Comparison of ENCODE assay signal across 19 cellular contexts in the genomic region with DNA sequence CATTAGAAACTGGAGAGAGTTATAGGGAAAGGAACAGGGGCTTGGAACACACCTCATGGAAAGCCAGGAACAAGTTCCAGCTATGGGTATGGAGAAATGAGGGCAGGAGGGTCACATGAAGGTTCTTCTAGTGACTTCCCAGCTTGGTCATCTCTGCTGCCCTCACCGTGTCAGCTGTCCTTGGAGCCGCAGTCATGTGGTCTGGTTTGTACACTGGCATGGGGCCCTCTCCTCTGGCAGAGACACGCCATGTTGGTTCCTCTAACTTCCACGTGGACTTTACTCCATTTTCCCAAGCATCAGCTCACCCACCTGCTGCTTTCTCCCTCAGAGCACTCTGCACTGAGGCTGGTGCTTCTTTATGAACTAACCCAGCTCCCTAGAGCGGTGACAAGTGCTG. TPM values are rescaled to one million over a fixed set of nuclear protein-coding genes. Genes with fewer than 3 reads are reported as not detected.
"Had no signal": no experiment of that assay in that cellular context is flagged by ENCODE, and none has a peak within 500 bp of the region (broad histone marks: within the 10 kb centered on the region; RNA-seq: fewer than 3 reads in every experiment).

No MANE protein-coding gene starts in this region.

- H3K4me3 ChIP-seq: esophagus squamous epithelium, right atrium auricular region, smooth muscle cell, upper lobe of left lung, uterus had no signal

- H3K4me3 Mint-ChIP-seq: dendritic cell treated with granulocyte-macrophage colony-stimulating factor and Interleukin-4, amounts not matched to agents 40 ng/mL and 50 ng/mL, for 4 days; naive B cell; nephron had no signal

- H3K27me3 ChIP-seq: esophagus squamous epithelium, right atrium auricular region, upper lobe of left lung, uterus had no signal

- H3K27ac Mint-ChIP-seq: dendritic cell treated with granulocyte-macrophage colony-stimulating factor and Interleukin-4, amounts not matched to agents 40 ng/mL and 50 ng/mL, for 4 days; nephron had no signal

- H3K9me3 Mint-ChIP-seq: dendritic cell treated with granulocyte-macrophage colony-stimulating factor and Interleukin-4, amounts not matched to agents 40 ng/mL and 50 ng/mL, for 4 days; naive B cell; nephron had no signal

- FAIRE-seq: kidney had no signal

- ATAC-seq: left cardiac atrium, left ventricle myocardium superior had no signal

- DNase-seq: esophagus squamous epithelium; foreskin fibroblast; kidney; left cardiac atrium; left ventricle myocardium superior; mesendoderm; naive B cell; posterior cingulate gyrus; stimulated activated CD4-positive, alpha-beta T cell treated with anti-CD3 and anti-CD28 coated beads, Interleukin-2, amount 100 ng/mL, for 48 hours; stimulated activated naive CD4-positive, alpha-beta T cell treated with Interleukin-2 at 50 U/mL for 16 hours; upper lobe of left lung; uterus had no signal

- H3K27ac ChIP-seq: esophagus squamous epithelium, uterus had no signal

- H3K27me3 Mint-ChIP-seq: dendritic cell treated with granulocyte-macrophage colony-stimulating factor and Interleukin-4, amounts not matched to agents 40 ng/mL and 50 ng/mL, for 4 days; naive B cell had no signal

- H3K36me3 ChIP-seq: uterus had no signal

- H3K9me3 ChIP-seq: esophagus squamous epithelium, right atrium auricular region, upper lobe of left lung, uterus had no signal

- H3K4me2 ChIP-seq: smooth muscle cell had no signal

- H3K36me3 Mint-ChIP-seq: naive B cell had no signal

RNA-seq across cellular contexts. Expression of a gene that starts 48.1 kb away (rescaled TPM):
- total RNA-seq: epithelial cell of proximal tubule, esophagus squamous epithelium, kidney, left ventricle myocardium superior, lung microvascular endothelial cell, omental fat pad, right atrium auricular region, smooth muscle cell had no signal
- polyA plus RNA-seq: smooth muscle cell had no signal
